ENCODE assay signal across 9 cellular contexts in genomic region chr3:52534281-52535183, GRCh38. TPM values are rescaled to one million over a fixed set of nuclear protein-coding genes. Genes with fewer than 3 reads are reported as not detected.
DNase-seq lines count a peak whose midpoint lies in the region; ATAC-seq and TF ChIP-seq lines count a peak whose summit lies in the region.
"Had no signal": no experiment of that assay in that cellular context is flagged by ENCODE, and none has a peak within 500 bp of the region (broad histone marks: within the 10 kb centered on the region; RNA-seq: fewer than 3 reads in every experiment).

No MANE protein-coding gene starts in this region.

- no peaks in the 10 kb centered on the region for H3K36me3 ChIP-seq in SJCRH30
- H3K36me3 ChIP-seq: neutrophil had no signal

- peak overlapping the region; percentile 46 for H3K27ac ChIP-seq in SJCRH30
- peak overlapping the region; percentile 27 for H3K27ac ChIP-seq in epithelial cell of prostate

- H3K4me3 Mint-ChIP-seq in natural killer cell = peak overlapping the region; percentile 98

- H3K27me3 ChIP-seq in SJCRH30 = no peaks in the 10 kb centered on the region

- no peaks in the 10 kb centered on the region for H3K9me3 ChIP-seq in SJCRH30 (replicated peaks)
- H3K9me3 ChIP-seq: neutrophil had no signal

- H3K4me1 ChIP-seq in SJCRH30 = peaks cover 7% of the 10 kb centered on the region

- ATAC-seq in natural killer cell = no peak

- intact Hi-C loops in natural killer cell (cut with micrococcal nuclease) = loop anchor here (5.0 kb wide), 1 partner anchor 77 kb away; the partner anchor contains the start of gene NISCH

- H3K4me1 Mint-ChIP-seq in natural killer cell = peaks cover 42 to 52% of the 10 kb centered on the region in 2 donors

- TF ChIP-seq CTCF in GM12865 (IDR thresholded peaks at IDR 0.05; ENCODE audit: insufficient read depth, low read depth, low read length, missing control alignments) (no peak), natural killer cell (IDR thresholded peaks at IDR 0.05) (no peak)

- no peaks in the 10 kb centered on the region for H3K36me3 Mint-ChIP-seq in natural killer cell

- peak overlapping the region; percentile 53 for H3K4me3 ChIP-seq in GM12865 (ENCODE audit: low read depth, low read length)
- peak overlapping the region; percentile 70 for H3K4me3 ChIP-seq in SJCRH30

- DNase-seq in 8988T (peak; percentile 48), GM12865 (ENCODE audit: low read depth) (no peak), SJCRH30 (no peak), epithelial cell of prostate (ENCODE audit: low read depth, low spot score) (no peak), natural killer cell (peak; percentile 14), activated gamma-delta T cell treated with Interleukin-2 at 50 U/mL for 16 hours (no peak), HCEC 1CT (no peak)
- no peak for DNase-seq in activated CD4-positive, alpha-beta T cell treated with anti-CD3 and anti-CD28 coated beads for 1 hour

- no peaks in the 10 kb centered on the region for H3K27me3 Mint-ChIP-seq in natural killer cell (ENCODE audit: low read depth in 2 of 2)

- H3K9me3 Mint-ChIP-seq in natural killer cell = no peaks in the 10 kb centered on the region

- H3K27ac Mint-ChIP-seq in natural killer cell = peak overlapping the region; percentile 54 to 96

RNA-seq across cellular contexts. Expression of gene NT5DC2, which starts 0.9 kb away (rescaled TPM):
- total RNA-seq in SJCRH30 (2014; rRNA removed; shearing (Covaris generic)) = 140 and 152 TPM in 2 replicates
- total RNA-seq in natural killer cell = 10 to 100 TPM in 1 of 3 donors, 1 to 10 TPM in 2; 2.2 to 10.7 (median 2.2) TPM

RNA-seq across cellular contexts. Expression of gene UQCC5, which starts 1.9 kb away (rescaled TPM):
- total RNA-seq in SJCRH30 (2014; rRNA removed; shearing (Covaris generic)) = 12.7 and 13.2 TPM in 2 replicates
- 1 to 10 TPM; 4.1 to 9.5 (median 7.3) TPM for total RNA-seq in natural killer cell

RNA-seq across cellular contexts. Expression of gene STAB1, which starts 39.4 kb away (rescaled TPM):
- not detected in 2 replicates for total RNA-seq in SJCRH30 (2014; rRNA removed; shearing (Covaris generic))
- total RNA-seq in natural killer cell = 10 to 100 TPM in 1 of 3 donors, 1 to 10 TPM in 2; 1.8 to 26.5 (median 5.9) TPM

Comparison
In these comparisons a context has a peak if more than half of its experiments do, and no peak if none do; other contexts are left out.
1. DNase-seq: peak in 8988T (single experiment) and natural killer cell (single experiment); none in GM12865 (single experiment), SJCRH30 (0 of 2), epithelial cell of prostate (single experiment), activated gamma-delta T cell treated with Interleukin-2 at 50 U/mL for 16 hours (single experiment), HCEC 1CT (single experiment) and activated CD4-positive, alpha-beta T cell treated with anti-CD3 and anti-CD28 coated beads for 1 hour (single experiment).
2. RNA of gene NT5DC2, which starts 0.9 kb away (total RNA-seq): 140 to 152 TPM in SJCRH30; 2.2 to 10.7 TPM in natural killer cell; every median in the first group is over 10 times any median in the second.